1 cellular context compared by ENCODE assay signal in genomic region chr1:22052115-22053017, GRCh38.
TF ChIP-seq lines count a peak whose summit lies in the region.

CDC42 (plus strand) TSS chr1:22052709; CDS start chr1:22078479, 25,770 bp downstream.

TF ChIP-seq in HepG2, 621 proteins besides CTCF, POLR2A, EP300 and RAD21 (continued from another document and continues in another):
- TF ChIP-seq ZSCAN5A (CRISPR knock-in tag; IDR thresholded peaks at IDR 0.05; ENCODE audit: borderline replicate concordance) (peak; percentile 90), ZFP91 (CRISPR knock-in tag; IDR thresholded peaks at IDR 0.05; ENCODE audit: borderline replicate concordance) (peak; percentile 64; the same call in 1 of the 2 replicates), TBP (CRISPR knock-in tag; IDR thresholded peaks at IDR 0.05) (no peak), IRF1 (CRISPR knock-in tag; IDR thresholded peaks at IDR 0.05; ENCODE audit: low read depth) (no peak), HCFC1 (IDR thresholded peaks at IDR 0.05; ENCODE audit: low read depth, low read length) (peak; percentile 51; the same call in 1 of the 2 replicates), TOPORS (CRISPR knock-in tag; IDR thresholded peaks at IDR 0.05) (peak; percentile 83), NR2F6 (IDR thresholded peaks at IDR 0.05) (no peak), NR2F6 (CRISPR knock-in tag; IDR thresholded peaks at IDR 0.05) (peak; percentile 45; the same call in 1 of the 2 replicates), MED8 (CRISPR knock-in tag; IDR thresholded peaks at IDR 0.05; ENCODE audit: insufficient replicate concordance) (peak; percentile 72), GFI1 (CRISPR knock-in tag; IDR thresholded peaks at IDR 0.05; ENCODE audit: borderline replicate concordance) (peak; percentile 23; the same call in 1 of the 2 replicates), TBX3 (IDR thresholded peaks at IDR 0.05; ENCODE audit: borderline replicate concordance) (peak; percentile 17; the same call in 1 of the 2 replicates), ZSCAN25 (CRISPR knock-in tag; IDR thresholded peaks at IDR 0.05) (peak; percentile 77), ZNF143 (CRISPR knock-in tag; IDR thresholded peaks at IDR 0.05) (no peak), TEAD3 (CRISPR knock-in tag; optimal IDR thresholded peaks at IDR 0.05; ENCODE audit: borderline replicate concordance) (peak; percentile 74), UBTF (CRISPR knock-in tag; IDR thresholded peaks at IDR 0.05) (peak; percentile 78), TIGD3 (CRISPR knock-in tag; IDR thresholded peaks at IDR 0.05; ENCODE audit: borderline replicate concordance) (no peak), ZNF232 (CRISPR knock-in tag; IDR thresholded peaks at IDR 0.05; ENCODE audit: borderline replicate concordance) (0 out of 2 replicates have a peak, but pooled peaks have one; percentile 42), ZNF672 (CRISPR knock-in tag; IDR thresholded peaks at IDR 0.05) (no peak), ZNF343 (CRISPR knock-in tag; IDR thresholded peaks at IDR 0.05) (no peak), ZNF775 (CRISPR knock-in tag; IDR thresholded peaks at IDR 0.05; ENCODE audit: borderline replicate concordance) (no peak), NFKBIZ (CRISPR knock-in tag; IDR thresholded peaks at IDR 0.05) (peak; percentile 58; the same call in 1 of the 2 replicates), KDM4B (CRISPR knock-in tag; IDR thresholded peaks at IDR 0.05) (peak; percentile 76; the same call in 1 of the 2 replicates), NFKB2 (CRISPR knock-in tag; IDR thresholded peaks at IDR 0.05; ENCODE audit: borderline replicate concordance) (peak; percentile 33; the same call in 1 of the 2 replicates), ZNF639 (CRISPR knock-in tag; conservative IDR thresholded peaks at IDR 0.05) (0 out of 2 replicates have a peak, but pooled peaks have one; percentile 54), ZGPAT (CRISPR knock-in tag; IDR thresholded peaks at IDR 0.05) (peak; percentile 79; the same call in 1 of the 2 replicates), ZNF703 (CRISPR knock-in tag; IDR thresholded peaks at IDR 0.05; ENCODE audit: borderline replicate concordance) (no peak), BHLHE40 (IDR thresholded peaks at IDR 0.05; ENCODE audit: low read length) (peak; percentile 44; the same call in 1 of the 2 replicates), YY1 (IDR thresholded peaks at IDR 0.05; ENCODE audit: insufficient read depth, insufficient replicate concordance, low read depth, low read length) (peak; percentile 81), PAF1 (CRISPR knock-in tag; IDR thresholded peaks at IDR 0.05) (no peak), ZNF513 (CRISPR knock-in tag; conservative IDR thresholded peaks at IDR 0.05) (no peak), SAP130 (CRISPR knock-in tag; IDR thresholded peaks at IDR 0.05; ENCODE audit: low read depth) (peak; percentile 95), ZNF614 (CRISPR knock-in tag; IDR thresholded peaks at IDR 0.05; ENCODE audit: borderline replicate concordance) (no peak), RFX5 (IDR thresholded peaks at IDR 0.05; ENCODE audit: low read depth, low read length) (peak; percentile 52; the same call in 1 of the 2 replicates), ZBTB46 (CRISPR knock-in tag; IDR thresholded peaks at IDR 0.05; ENCODE audit: borderline replicate concordance) (no peak), ZNF367 (CRISPR knock-in tag; IDR thresholded peaks at IDR 0.05; ENCODE audit: borderline replicate concordance) (no peak), ERF (CRISPR knock-in tag; IDR thresholded peaks at IDR 0.05) (0 out of 2 replicates have a peak, but pooled peaks have one; percentile 56), PRMT3 (CRISPR knock-in tag; IDR thresholded peaks at IDR 0.05; ENCODE audit: borderline replicate concordance, low read depth) (no peak), ZBTB20 (CRISPR knock-in tag; IDR thresholded peaks at IDR 0.05; ENCODE audit: borderline replicate concordance, low read depth) (no peak), ZBTB34 (CRISPR knock-in tag; IDR thresholded peaks at IDR 0.05) (0 out of 2 replicates have a peak, but pooled peaks have one; percentile 54), FOXK1 (CRISPR knock-in tag; IDR thresholded peaks at IDR 0.05; ENCODE audit: borderline replicate concordance, low read depth) (peak; percentile 75; the same call in 1 of the 2 replicates), ZNF570 (CRISPR knock-in tag; IDR thresholded peaks at IDR 0.05; ENCODE audit: borderline replicate concordance) (no peak), ZFP41 (CRISPR knock-in tag; IDR thresholded peaks at IDR 0.05; ENCODE audit: borderline replicate concordance) (peak; percentile 47; the same call in 1 of the 2 replicates), PHF8 (CRISPR knock-in tag; IDR thresholded peaks at IDR 0.05) (peak; percentile 78), ZNF274 (CRISPR knock-in tag; IDR thresholded peaks at IDR 0.05) (0 out of 2 replicates have a peak, but pooled peaks have one; percentile 43)
